In the genomic region with DNA sequence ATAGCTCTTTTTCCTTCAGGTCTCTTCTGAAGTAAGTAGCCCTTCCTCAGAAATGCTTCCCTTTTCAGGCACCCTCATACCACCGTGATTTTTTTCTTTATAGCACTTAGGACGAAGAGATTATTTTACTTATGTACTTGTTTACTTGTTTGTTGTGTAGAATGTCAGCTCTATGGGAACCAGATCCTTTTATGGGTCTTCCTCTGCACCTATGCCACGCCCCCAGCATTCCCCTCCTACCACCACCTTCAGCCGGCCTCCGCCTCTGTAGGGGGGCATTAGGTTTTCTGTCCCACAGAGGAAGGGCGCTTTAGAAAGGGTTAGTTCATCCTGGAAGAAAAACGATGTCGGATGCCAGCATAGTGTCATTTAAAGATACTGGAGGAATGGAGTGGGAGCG, we compare ENCODE assay signal across 9 cellular contexts. TPM values are rescaled to one million over a fixed set of nuclear protein-coding genes. Genes with fewer than 3 reads are reported as not detected.
DNase-seq lines count a peak whose midpoint lies in the region; ATAC-seq and TF ChIP-seq lines count a peak whose summit lies in the region.
"Had no signal": no experiment of that assay in that cellular context is flagged by ENCODE, and none has a peak within 500 bp of the region (broad histone marks: within the 10 kb centered on the region; RNA-seq: fewer than 3 reads in every experiment).

No MANE protein-coding gene starts in this region.

- peaks cover 4 to 17% of the 10 kb centered on the region in 2 donors for H3K4me1 ChIP-seq in left lung

- H3K27ac Mint-ChIP-seq in WTC11 (no peak overlapping the region), immature natural killer cell (peak overlapping the region; percentile 18 to 91 (median 43))

- H3K27me3 Mint-ChIP-seq in WTC11 (ENCODE audit: low read depth) (peaks cover 93% of the 10 kb centered on the region), immature natural killer cell (ENCODE audit: low read depth in 3 of 3) (peaks cover 11 to 18% (median 12%) of the 10 kb centered on the region in 3 donors)

- H3K9me3 Mint-ChIP-seq in WTC11 (no peaks in the 10 kb centered on the region), immature natural killer cell (no peaks in the 10 kb centered on the region)

- in situ Hi-C loops in KBM-7 (cut with MboI; ENCODE audit: low pct_unique_long_range_greater_than_20kb, low sequenced_read_pairs), result no loop called here
- in situ Hi-C loops in GM13976 (cut with MboI; ENCODE audit: low sequenced_read_pairs, unreplicated experiment), result no loop called here

- ATAC-seq in WTC11, result peak; percentile 23
- ATAC-seq in left lung, result no peak
- ATAC-seq in GM21367 (IDR thresholded peaks at IDR 0.05; ENCODE audit: unreplicated experiment), result no peak

- TF ChIP-seq CTCF in WTC11 (IDR thresholded peaks at IDR 0.05) (no peak), left lung (IDR thresholded peaks at IDR 0.05) (no peak), GM13976 (IDR thresholded peaks at IDR 0.05; ENCODE audit: borderline replicate concordance, control extremely low read depth, extremely low read depth, insufficient read depth, missing control alignments) (no peak)

- POLR2A ChIA-PET in WTC11 (lab: Charles Lee), result no interaction called here

- H3K4me3 Mint-ChIP-seq in WTC11 (peak overlapping the region; percentile 63), immature natural killer cell (peak overlapping the region; percentile 93 to 99 (median 96))

- H3K36me3 Mint-ChIP-seq in WTC11, result no peaks in the 10 kb centered on the region
- peaks cover 0 to 2% (median 0%) of the 10 kb centered on the region in 3 donors for H3K36me3 Mint-ChIP-seq in immature natural killer cell

- no peak overlapping the region for H3K27ac ChIP-seq in left lung

- H3K4me3 ChIP-seq in left lung, result no peak overlapping the region

- H3K9me3 ChIP-seq in left lung, result no peaks in the 10 kb centered on the region

- DNase-seq in DMS114 treated with DMSO at 0.1 percent for 48 hours (lab: John Stamatoyannopoulos, UW; ENCODE audit: unreplicated experiment), result peak; percentile 30
- peak; percentile 75 for DNase-seq in KBM-7
- peak; percentile 68 for DNase-seq in WTC11 (ENCODE audit: low spot score)
- no peak for DNase-seq in immature natural killer cell
- no peak for DNase-seq in cerebellum (ENCODE audit: low spot score)
- DNase-seq in left lung, result no peak
- no peak for DNase-seq in GM13976 (ENCODE audit: low spot score)
- DNase-seq: stimulated activated CD4-positive, alpha-beta T cell treated with anti-CD3 and anti-CD28 coated beads, Interleukin-4, amount 100 ng/mL, for 1 hour had no signal

- peaks cover 10 to 79% of the 10 kb centered on the region in 2 donors for H3K27me3 ChIP-seq in left lung

- CTCF ChIA-PET in WTC11 (lab: Charles Lee), result interaction anchor here (0.7 to 4.3 kb wide), 6 partner anchors 10 to 287 kb away, joined by 3 to 42 read pairs (median 4); partner anchors contain the start of gene CDKN2B

- intact Hi-C loops in left lung (cut with DNase I), result no loop called here

- H3K36me3 ChIP-seq in left lung, result no peaks in the 10 kb centered on the region

- H3K4me1 Mint-ChIP-seq in WTC11, result peaks cover 36% of the 10 kb centered on the region
- peaks cover 23 to 25% of the 10 kb centered on the region in 2 donors for H3K4me1 Mint-ChIP-seq in immature natural killer cell

TF ChIP-seq in WTC11, 78 proteins besides CTCF, POLR2A, EP300 and RAD21 (continues in another document):
- TF ChIP-seq ATF3 (CRISPR knock-in tag; conservative IDR thresholded peaks at IDR 0.05), result no peak
- no peak for TF ChIP-seq RORB (CRISPR knock-in tag; IDR thresholded peaks at IDR 0.05)
- no peak for TF ChIP-seq FOXJ3 (CRISPR knock-in tag; IDR thresholded peaks at IDR 0.05; ENCODE audit: borderline replicate concordance)
- TF ChIP-seq MAX (CRISPR knock-in tag; IDR thresholded peaks at IDR 0.05), result no peak
- no peak for TF ChIP-seq OVOL2 (CRISPR knock-in tag; IDR thresholded peaks at IDR 0.05; ENCODE audit: borderline replicate concordance)
- TF ChIP-seq NFYB (CRISPR knock-in tag; conservative IDR thresholded peaks at IDR 0.05; ENCODE audit: low read depth), result no peak
- TF ChIP-seq NR2C2 (CRISPR knock-in tag; IDR thresholded peaks at IDR 0.05), result no peak
- no peak for TF ChIP-seq TEAD4 (CRISPR knock-in tag; IDR thresholded peaks at IDR 0.05)
- TF ChIP-seq ELF4 (CRISPR knock-in tag; IDR thresholded peaks at IDR 0.05; ENCODE audit: low read depth), result no peak
- no peak for TF ChIP-seq KAT7 (CRISPR knock-in tag; IDR thresholded peaks at IDR 0.05; ENCODE audit: borderline replicate concordance)
- TF ChIP-seq STAT6 (CRISPR knock-in tag; conservative IDR thresholded peaks at IDR 0.05; ENCODE audit: low read depth), result no peak
- no peak for TF ChIP-seq MLX (CRISPR knock-in tag; IDR thresholded peaks at IDR 0.05)
- no peak for TF ChIP-seq NR1H2 (CRISPR knock-in tag; IDR thresholded peaks at IDR 0.05)
- TF ChIP-seq TCF7 (CRISPR knock-in tag; IDR thresholded peaks at IDR 0.05; ENCODE audit: low read depth), result no peak
- TF ChIP-seq, protein P1, sequence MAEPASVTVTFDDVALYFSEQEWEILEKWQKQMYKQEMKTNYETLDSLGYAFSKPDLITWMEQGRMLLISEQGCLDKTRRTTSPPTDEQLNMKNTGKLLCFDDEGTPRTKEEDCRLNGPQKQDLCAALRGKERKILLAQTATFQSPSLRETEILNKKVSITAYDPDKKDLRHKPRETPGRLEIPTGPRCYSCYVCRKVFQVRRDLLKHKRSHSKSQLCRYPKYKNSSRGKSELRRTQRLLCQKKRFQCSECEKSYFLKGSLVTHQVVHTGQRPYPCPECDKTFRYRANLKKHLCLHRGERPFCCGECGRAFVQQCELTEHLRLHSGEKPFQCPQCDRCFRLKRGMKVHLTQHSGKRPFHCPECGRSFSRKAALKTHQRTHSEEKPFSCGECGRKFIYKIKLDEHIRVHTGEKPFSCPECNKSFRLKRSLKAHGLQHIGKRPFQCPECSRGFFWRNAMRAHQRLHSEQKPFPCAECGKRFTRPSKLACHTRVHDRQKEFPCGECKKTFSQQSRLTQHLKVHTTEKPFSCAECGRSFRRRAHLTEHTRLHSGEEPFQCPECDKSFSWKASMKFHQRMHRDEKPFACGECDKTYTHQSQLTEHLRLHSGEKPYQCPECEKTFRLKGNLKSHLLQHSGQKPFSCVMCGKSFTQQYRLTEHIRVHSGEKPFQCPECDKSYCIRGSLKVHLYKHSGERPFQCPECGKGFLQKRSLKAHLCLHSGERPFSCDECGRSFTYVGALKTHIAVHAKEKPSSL (CRISPR knock-in tag; conservative IDR thresholded peaks at IDR 0.05), result no peak
- no peak for TF ChIP-seq HMGXB4 (CRISPR knock-in tag; IDR thresholded peaks at IDR 0.05)

RNA-seq across cellular contexts. Expression of gene CDKN2B-AS1, which starts 1.8 kb away (rescaled TPM):
- total RNA-seq in WTC11 (2021) (0.21 to 0.24 TPM in 2 of 3 replicates, not detected in the other), cerebellum (not detected), left lung (1 to 10 TPM in 1 of 2 donors, under 1 TPM in 1; 0.58 to 1.6 TPM)
- under 1 TPM in 1 of 3 donors, not detected in 2; 0.55 TPM for polyA plus RNA-seq in immature natural killer cell

RNA-seq across cellular contexts. Expression of gene CDKN2A, which starts 2.2 kb away (rescaled TPM):
- total RNA-seq in WTC11 (2021), result 0.50 to 0.57 TPM (median 0.57 TPM) in 3 replicates
- 1 to 10 TPM; 2.3 to 8.3 (median 2.6) TPM for polyA plus RNA-seq in immature natural killer cell
- total RNA-seq in cerebellum, result not detected
- 1 to 10 TPM; 1.2 to 1.6 TPM for total RNA-seq in left lung

RNA-seq across cellular contexts. Expression of gene CDKN2B, which starts 12.7 kb away (rescaled TPM):
- total RNA-seq in WTC11 (2021), result 0.13 to 0.73 TPM (median 0.46 TPM) in 3 replicates
- under 1 TPM in 2 of 3 donors, not detected in 1; 0.40 to 0.50 TPM for polyA plus RNA-seq in immature natural killer cell
- total RNA-seq in cerebellum, result 0.09 TPM
- total RNA-seq in left lung, result 10 to 100 TPM; 17.0 to 75.6 TPM

Comparison
In these comparisons a context has a peak if more than half of its experiments do, and no peak if none do; other contexts are left out.
1. DNase-seq: peak in DMS114 treated with DMSO at 0.1 percent for 48 hours (single experiment), KBM-7 (single experiment) and WTC11 (single experiment); none in immature natural killer cell (0 of 3), cerebellum (single experiment), left lung (0 of 2) and GM13976 (single experiment).
2. RNA of gene CDKN2B, which starts 12.7 kb away (total RNA-seq): 17.0 to 75.6 TPM in left lung; 0.13 to 0.73 TPM in WTC11 and 0.09 TPM in cerebellum (single experiment); every median in the first group is over 10 times any median in the second.